In genomic region chr18:36415606-36416005, GRCh38 we compare ENCODE assay signal across 20 cellular contexts.
"Had no signal": no experiment of that assay in that cellular context is flagged by ENCODE, and none has a peak within 500 bp of the region (broad histone marks: within the 10 kb centered on the region; RNA-seq: fewer than 3 reads in every experiment).

No MANE protein-coding gene starts in this region.

- H3K4me1 ChIP-seq: breast epithelium, pancreas, transverse colon, vagina had no signal

- H3K4me3 ChIP-seq: breast epithelium, lower lobe of right lung, neural progenitor cell, pancreas, transverse colon, vagina had no signal

- H3K27ac ChIP-seq: breast epithelium, foreskin keratinocyte, lower lobe of right lung, neural progenitor cell, pancreas, transverse colon, vagina had no signal

- H3K9ac ChIP-seq: neural progenitor cell had no signal

- H2AFZ ChIP-seq: neural progenitor cell had no signal

- H3K27me3 ChIP-seq: breast epithelium, foreskin keratinocyte, neural progenitor cell, pancreas, transverse colon, vagina had no signal

- ATAC-seq: activated CD8-positive, alpha-beta T cell treated with anti-CD3 and anti-CD28 coated beads, Interleukin-2, amount 10 ng/mL, durations not matched to agents 7 days and 5 days; activated T-cell treated with anti-CD3 and anti-CD28 coated beads, Interleukin-2, amount 50 U/mL, for 72 hours; esophagus mucosa; foreskin keratinocyte; lower lobe of right lung; pancreas; stimulated activated naive B cell treated with anti-CD40 and anti-IgM and Interleukin-4, amounts not matched to agents 10 μg/mL and 1 μg/mL and 100 μg/mL, for 72 hours had no signal

- H3K36me3 ChIP-seq: breast epithelium, lower lobe of right lung, neural progenitor cell, pancreas, transverse colon, vagina had no signal

- FAIRE-seq: endometrium, pancreas had no signal

- DNase-seq: activated B cell treated with CpG ODN at 0.5 μM for 24 hours; activated CD4-positive, alpha-beta T cell treated with anti-CD3 and anti-CD28 coated beads, Interleukin-2, amount 10 ng/mL, durations not matched to agents 24 days and 14 days; activated CD8-positive, alpha-beta memory T cell treated with anti-CD3 and anti-CD28 coated beads, Interleukin-2, amount 50 U/mL, for 48 hours; activated CD8-positive, alpha-beta T cell treated with anti-CD3 and anti-CD28 coated beads, Interleukin-2, amount 10 ng/mL, durations not matched to agents 7 days and 5 days; activated gamma-delta T cell; activated T-cell treated with anti-CD3 and anti-CD28 coated beads, Interleukin-2, amount 50 U/mL, for 72 hours; amygdala; foreskin keratinocyte; immature natural killer cell; lower lobe of right lung; naive B cell; pancreas; stimulated activated CD4-positive, alpha-beta T cell treated with anti-CD3 and anti-CD28 coated beads, Interleukin-4, amount 100 ng/mL, for 1 hour; stimulated activated naive B cell treated with anti-CD40 and anti-IgM and Interleukin-4, amounts not matched to agents 10 μg/mL and 1 μg/mL and 100 μg/mL, for 72 hours; transverse colon had no signal

- H3K4me2 ChIP-seq: neural progenitor cell had no signal

- H3K9me3 ChIP-seq: breast epithelium, lower lobe of right lung, pancreas, transverse colon, vagina had no signal
